ENCODE assay signal across 22 cellular contexts in the genomic region with DNA sequence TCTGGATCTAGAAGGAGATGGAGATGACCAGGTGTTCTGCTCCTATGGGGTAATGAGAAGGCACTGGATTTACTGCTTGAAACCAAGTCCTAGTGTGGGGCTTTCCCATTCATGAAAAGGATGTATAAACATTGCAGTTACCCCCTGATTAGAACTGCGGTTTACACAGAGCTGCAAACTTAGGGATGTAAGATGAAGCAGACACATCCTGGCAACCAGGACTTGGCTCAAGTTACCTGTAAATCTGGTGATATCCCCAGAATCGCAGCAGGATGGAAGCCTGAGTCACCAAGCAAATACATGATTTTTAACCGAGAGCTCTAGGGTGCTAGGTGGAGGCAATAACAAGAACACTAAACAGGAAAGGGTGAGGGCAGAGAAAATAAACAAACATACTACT.
DNase-seq lines count a peak whose midpoint lies in the region; ATAC-seq and TF ChIP-seq lines count a peak whose summit lies in the region.
"Had no signal": no experiment of that assay in that cellular context is flagged by ENCODE, and none has a peak within 500 bp of the region (broad histone marks: within the 10 kb centered on the region; RNA-seq: fewer than 3 reads in every experiment).

No MANE protein-coding gene starts in this region.

- H3K4me1 Mint-ChIP-seq in MCF 10A (ENCODE audit: insufficient read depth, unreplicated experiment) (peaks cover 17% of the 10 kb centered on the region), mesothelial cell of epicardium (no peaks in the 10 kb centered on the region)
- H3K4me1 Mint-ChIP-seq: naive thymus-derived CD4-positive, alpha-beta T cell had no signal

- intact Hi-C loops in MCF 10A (cut with micrococcal nuclease) (no loop called here), breast epithelium (cut with DNase I; ENCODE audit: low total_unique reads) (no loop called here), Panc1 (cut with micrococcal nuclease; ENCODE audit: unreplicated experiment) (no loop called here)

- no peak for TF ChIP-seq CTCF in MCF 10A (IDR thresholded peaks at IDR 0.05; ENCODE audit: unreplicated experiment)
- no peak for TF ChIP-seq CTCF in breast epithelium (IDR thresholded peaks at IDR 0.05)
- TF ChIP-seq CTCF in Panc1 (IDR thresholded peaks at IDR 0.05) = no peak
- TF ChIP-seq CTCF in mesothelial cell of epicardium (IDR thresholded peaks at IDR 0.05; ENCODE audit: unreplicated experiment) = no peak

- in situ Hi-C loops in Panc1 (cut with HindIII; ENCODE audit: low pct_unique_long_range_greater_than_20kb, low sequenced_read_pairs) = no loop called here

- CTCF ChIA-PET in MCF 10A (lab: Yijun Ruan, JAX) (interaction anchor here (0.7 to 1.1 kb wide), 2 partner anchors 8 to 24 kb away, joined by 3 to 4 read pairs; no protein-coding TSS in a partner anchor), Panc1 (lab: Charles Lee) (no interaction called here)

- H3K27ac ChIP-seq in breast epithelium (no peak overlapping the region), Panc1 (ENCODE audit: low read length) (no peak overlapping the region)
- H3K27ac ChIP-seq: BLaER1, KMS-11, ovary, right lobe of liver, vagina had no signal

- H3K4me3 ChIP-seq in breast epithelium (no peak overlapping the region), Panc1 (ENCODE audit: low read depth in 2 of 2, low read length in 2 of 2) (peak overlapping the region in 1 of 2 experiments; percentile 9; a peak in 1 of 4 replicates)
- H3K4me3 ChIP-seq: BLaER1, ovary, right lobe of liver, vagina had no signal

- H3K27ac Mint-ChIP-seq in MCF 10A (ENCODE audit: low read depth, unreplicated experiment) = peak overlapping the region; percentile 47
- H3K27ac Mint-ChIP-seq in mesothelial cell of epicardium = no peak overlapping the region
- H3K27ac Mint-ChIP-seq: activated T-cell treated with anti-CD3 and anti-CD28 coated beads, Interleukin-2, amount 50 U/mL, for 24 hours; memory B cell; naive thymus-derived CD4-positive, alpha-beta T cell had no signal

- peaks cover 2% of the 10 kb centered on the region for H3K9me3 Mint-ChIP-seq in MCF 10A (ENCODE audit: unreplicated experiment)
- peaks cover 19% of the 10 kb centered on the region for H3K9me3 Mint-ChIP-seq in mesothelial cell of epicardium
- H3K9me3 Mint-ChIP-seq: memory B cell had no signal

- H3K27me3 Mint-ChIP-seq in MCF 10A (ENCODE audit: insufficient read depth, unreplicated experiment) = no peaks in the 10 kb centered on the region
- peaks cover 21% of the 10 kb centered on the region for H3K27me3 Mint-ChIP-seq in mesothelial cell of epicardium (ENCODE audit: low read depth)

- no peaks in the 10 kb centered on the region for H3K9me3 ChIP-seq in breast epithelium
- no peaks in the 10 kb centered on the region for H3K9me3 ChIP-seq in Panc1 (ENCODE audit: control insufficient read depth, insufficient read depth, low read depth, low read length)
- H3K9me3 ChIP-seq: ovary, right lobe of liver, vagina had no signal

- H3K36me3 Mint-ChIP-seq in MCF 10A (ENCODE audit: insufficient read depth, unreplicated experiment) (no peaks in the 10 kb centered on the region), mesothelial cell of epicardium (no peaks in the 10 kb centered on the region)
- H3K36me3 Mint-ChIP-seq: memory B cell had no signal

- H3K27me3 ChIP-seq in breast epithelium = peaks cover 0 to 15% of the 10 kb centered on the region in 2 donors
- no peaks in the 10 kb centered on the region for H3K27me3 ChIP-seq in Panc1 (ENCODE audit: control insufficient read depth, insufficient read depth, low read length)
- H3K27me3 ChIP-seq: BLaER1, ovary, right lobe of liver, vagina had no signal

- POLR2A ChIA-PET in MCF 10A (lab: Yijun Ruan, JAX) (interaction anchor here (0.7 to 1.9 kb wide), 3 partner anchors 16 to 212 kb away, joined by 3 to 7 read pairs (median 3); no protein-coding TSS in a partner anchor), Panc1 (lab: Charles Lee) (no interaction called here)

- DNase-seq in MCF 10A (ENCODE audit: unreplicated experiment) (peak; percentile 84), breast epithelium (ENCODE audit: low spot score in 2 of 2) (no peak), Panc1 (ENCODE audit: low read depth, low spot score) (peak; percentile 76), ecto neural progenitor cell (ENCODE audit: low spot score) (peak; percentile 0), amniotic stem cell (lab: John Stamatoyannopoulos, UW) (no peak), mesothelial cell of epicardium (ENCODE audit: low spot score in 2 of 2, unreplicated experiment in 2 of 2) (no peak)
- DNase-seq in NK-92 treated with Interleukin-12 subunit alpha and Interleukin-12 subunit beta, amount 100 ng/mL, for 24 hours (lab: John Stamatoyannopoulos, UW) = no peak
- DNase-seq: activated naive CD4-positive, alpha-beta T cell treated with Interleukin-2 at 50 U/mL for 16 hours; activated T-cell treated with anti-CD3 and anti-CD28 coated beads, Interleukin-2, amount 50 U/mL, for 24 hours; anterior cingulate cortex; hypothalamus; naive thymus-derived CD4-positive, alpha-beta T cell; ovary; right lobe of liver; substantia nigra had no signal

- ATAC-seq in Panc1 (peak; percentile 95), HG03469 (IDR thresholded peaks at IDR 0.05; ENCODE audit: unreplicated experiment) (no peak)
- ATAC-seq: activated CD4-positive, CD25-positive, alpha-beta regulatory T cell treated with anti-CD3 and anti-CD28 coated beads, Interleukin-2, amount 50 U/mL, for 24 hours; naive thymus-derived CD4-positive, alpha-beta T cell; right lobe of liver; Right ventricle myocardium inferior had no signal

- BruUV-seq in MCF 10A (replicated peaks; lab: Mats Ljungman, UMichigan) (no TSS peak), Panc1 (replicated peaks; lab: Mats Ljungman, UMichigan) (no TSS peak)

- H3K4me3 Mint-ChIP-seq in MCF 10A (ENCODE audit: unreplicated experiment) (peak overlapping the region; percentile 20), mesothelial cell of epicardium (no peak overlapping the region)
- H3K4me3 Mint-ChIP-seq: activated T-cell treated with anti-CD3 and anti-CD28 coated beads, Interleukin-2, amount 50 U/mL, for 24 hours; memory B cell; naive thymus-derived CD4-positive, alpha-beta T cell had no signal

- H3K4me1 ChIP-seq in breast epithelium = no peaks in the 10 kb centered on the region
- no peaks in the 10 kb centered on the region for H3K4me1 ChIP-seq in Panc1 (ENCODE audit: control insufficient read depth, insufficient read depth, low read length)
- H3K4me1 ChIP-seq: BLaER1, right lobe of liver, vagina had no signal

- H3K36me3 ChIP-seq in breast epithelium (no peaks in the 10 kb centered on the region), Panc1 (ENCODE audit: control insufficient read depth, insufficient read depth, low read length) (no peaks in the 10 kb centered on the region)
- H3K36me3 ChIP-seq: BLaER1, ovary, right lobe of liver, vagina had no signal

- TF ChIP-seq POLR2A in breast epithelium (IDR thresholded peaks at IDR 0.05) = no peak

Comparison
In these comparisons a context has a peak if more than half of its experiments do, and no peak if none do; other contexts are left out.
1. DNase-seq: peak in MCF 10A (single experiment), Panc1 (single experiment) and ecto neural progenitor cell (single experiment); none in breast epithelium (0 of 2), amniotic stem cell (single experiment), NK-92 treated with Interleukin-12 subunit alpha and Interleukin-12 subunit beta, amount 100 ng/mL, for 24 hours (single experiment) and mesothelial cell of epicardium (0 of 2).